Comparison of ENCODE assay signal across 1 cellular context in genomic region chr17:82219753-82220709, GRCh38.
A peak's percentile ranks its signal among the peaks of the same experiment; 100 is the strongest.
TF ChIP-seq lines count a peak whose summit lies in the region.

No MANE protein-coding gene starts in this region.

TF ChIP-seq in HepG2, 621 proteins besides CTCF, POLR2A, EP300 and RAD21:
- no peak for TF ChIP-seq ZNF460 (CRISPR knock-in tag; IDR thresholded peaks at IDR 0.05; ENCODE audit: borderline replicate concordance)
- peak; percentile 39; the same call in 1 of the 2 replicates for TF ChIP-seq PATZ1 (CRISPR knock-in tag; IDR thresholded peaks at IDR 0.05)
- peak; percentile 74 for TF ChIP-seq ZNF121 (CRISPR knock-in tag; IDR thresholded peaks at IDR 0.05)
